In the genomic region with DNA sequence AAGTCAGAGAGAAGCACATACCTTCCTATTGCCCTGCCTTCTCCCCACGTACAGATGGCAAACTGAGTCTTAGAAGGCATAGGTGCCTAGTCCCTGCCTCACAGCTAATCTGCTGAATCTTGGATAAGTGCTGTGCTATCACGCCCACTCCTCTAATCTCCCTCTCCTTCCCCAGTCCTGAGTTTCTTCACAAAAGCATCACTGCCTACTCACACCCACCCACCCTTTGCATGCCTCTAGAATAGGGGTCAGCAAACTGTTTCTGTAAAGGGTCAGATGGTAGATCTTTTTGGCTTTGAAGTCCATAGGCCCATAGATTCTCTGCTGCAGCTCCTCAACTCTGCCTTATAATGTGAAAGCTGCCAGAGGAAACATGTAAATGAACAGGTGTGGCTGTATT, we compare ENCODE assay signal across 1 cellular context.
TF ChIP-seq lines count a peak whose summit lies in the region.

No MANE protein-coding gene starts in this region.

TF ChIP-seq in IMR-90, 13 proteins besides CTCF, POLR2A, EP300 and RAD21:
- TF ChIP-seq FOS (IDR thresholded peaks at IDR 0.05; ENCODE audit: low read depth, low read length) (no peak), MXI1 (IDR thresholded peaks at IDR 0.05; ENCODE audit: borderline replicate concordance, low read depth, low read length) (no peak), SMC3 (IDR thresholded peaks at IDR 0.05; ENCODE audit: low read depth, low read length) (no peak), BHLHE40 (IDR thresholded peaks at IDR 0.05; ENCODE audit: low read depth, low read length) (no peak), MAZ (IDR thresholded peaks at IDR 0.05; ENCODE audit: borderline replicate concordance, low read depth, low read length) (no peak), NFE2L2 (IDR thresholded peaks at IDR 0.05; ENCODE audit: low read depth, low read length) (no peak), RCOR1 (IDR thresholded peaks at IDR 0.05; ENCODE audit: insufficient replicate concordance, low read length) (no peak), CEBPB (IDR thresholded peaks at IDR 0.05; ENCODE audit: low read depth, low read length) (no peak)
